ENCODE assay signal across 34 cellular contexts in genomic region chr4:65698631-65699030, GRCh38.
"Had no signal": no experiment of that assay in that cellular context is flagged by ENCODE, and none has a peak within 500 bp of the region (broad histone marks: within the 10 kb centered on the region; RNA-seq: fewer than 3 reads in every experiment).

No MANE protein-coding gene starts in this region.

- H3K27me3 ChIP-seq: MG63 had no signal

- H3K36me3 ChIP-seq: MG63 had no signal

- H3K4me3 ChIP-seq: MG63 had no signal

- H3K9me3 ChIP-seq: MG63 had no signal

- DNase-seq: Karpas-422, Kasumi-1, MG63, MM.1S, MV-4-11, NCI-H1048, NCI-H1092, NCI-H1092 treated with DMSO at 0.1 percent for 48 hours, NCI-H1105, NCI-H1105 treated with DMSO at 0.1 percent for 48 hours, NCI-H1417, NCI-H1417 treated with DMSO at 0.1 percent for 48 hours, NCI-H1436, NCI-H1436 treated with DMSO at 0.1 percent for 48 hours, NCI-H146, NCI-H1694, NCI-H1694 treated with DMSO at 0.1 percent for 48 hours, NCI-H187, NCI-H187 treated with DMSO at 0.1 percent for 48 hours, NCI-H1930, NCI-H2029, NCI-H2029 treated with DMSO at 0.1 percent for 48 hours, NCI-H2081, NCI-H2081 treated with DMSO at 0.1 percent for 48 hours, NCI-H2107, NCI-H2171, NCI-H2171 treated with DMSO at 0.1 percent for 48 hours, NCI-H2227 treated with DMSO at 0.1 percent for 48 hours, NCI-H226, NCI-H345, NCI-H446, NCI-H446 treated with DMSO at 0.1 percent for 48 hours, NCI-H510A, NCI-H510A treated with DMSO at 0.1 percent for 48 hours had no signal
